Comparison of ENCODE assay signal across 7 cellular contexts in the genomic region with DNA sequence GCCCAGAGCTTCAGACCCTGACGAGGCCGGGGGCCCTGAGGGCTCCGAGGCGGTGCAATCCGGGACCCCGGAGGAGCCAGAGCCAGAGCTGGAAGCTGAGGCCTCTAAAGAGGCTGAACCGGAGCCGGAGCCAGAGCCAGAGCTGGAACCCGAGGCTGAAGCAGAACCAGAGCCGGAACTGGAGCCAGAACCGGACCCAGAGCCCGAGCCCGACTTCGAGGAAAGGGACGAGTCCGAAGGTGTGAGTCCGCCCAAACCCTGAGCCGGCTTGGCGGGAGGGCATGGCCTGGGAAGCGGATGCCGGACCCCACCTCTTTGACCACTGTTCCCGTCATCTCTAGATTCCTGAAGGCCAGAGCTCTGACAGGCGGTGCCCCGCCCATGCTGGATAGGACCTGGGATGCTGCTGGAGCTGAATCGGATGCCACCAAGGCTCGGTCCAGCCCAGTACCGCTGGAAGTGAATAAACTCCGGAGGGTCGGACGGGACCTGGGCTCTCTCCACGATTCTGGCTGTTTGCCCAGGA. TPM values are rescaled to one million over a fixed set of nuclear protein-coding genes. Genes with fewer than 3 reads are reported as not detected.
DNase-seq lines count a peak whose midpoint lies in the region; ATAC-seq, FAIRE-seq and TF ChIP-seq lines count a peak whose summit lies in the region.
"Had no signal": no experiment of that assay in that cellular context is flagged by ENCODE, and none has a peak within 500 bp of the region (broad histone marks: within the 10 kb centered on the region; RNA-seq: fewer than 3 reads in every experiment).

No MANE protein-coding gene starts in this region.

- no peaks in the 10 kb centered on the region for H3K36me3 ChIP-seq in ACC112 (ENCODE audit: insufficient read depth, low read length)
- peaks cover 18% of the 10 kb centered on the region for H3K36me3 ChIP-seq in SJSA1
- no peaks in the 10 kb centered on the region for H3K36me3 ChIP-seq in kidney (ENCODE audit: control insufficient read depth in 1 of 2, insufficient read depth in 2 of 2, low read length in 2 of 2)

- DNase-seq in SJSA1 (ENCODE audit: low read depth in 1 of 2, low spot score in 2 of 2) (no peak), kidney (peak; percentile 82), left lobe of liver (ENCODE audit: low spot score) (no peak), erythroblast (lab: John Stamatoyannopoulos, UW) (no peak)
- DNase-seq: activated CD4-positive, CD25-positive, alpha-beta regulatory T cell treated with anti-CD3 and anti-CD28 coated beads, Interleukin-2, amount 50 U/mL, for 72 hours had no signal

- H3K4me1 ChIP-seq in ACC112 (ENCODE audit: control insufficient read depth, insufficient read depth, low read length, unreplicated experiment) (peaks cover 27% of the 10 kb centered on the region), SJSA1 (replicated peaks) (peaks cover 34% of the 10 kb centered on the region), kidney (ENCODE audit: control insufficient read depth in 1 of 2, insufficient read depth in 1 of 2, low read depth in 1 of 2, low read length in 2 of 2) (peaks cover 9 to 41% of the 10 kb centered on the region in 2 donors)

- no peak overlapping the region for H2AFZ ChIP-seq in ACC112 (ENCODE audit: low read length, unreplicated experiment)

- H3K27me3 ChIP-seq in ACC112 (ENCODE audit: insufficient read depth, low read length): no peaks in the 10 kb centered on the region
- no peaks in the 10 kb centered on the region for H3K27me3 ChIP-seq in SJSA1 (replicated peaks)

- TF ChIP-seq POLR2A in erythroblast (IDR thresholded peaks at IDR 0.05; ENCODE audit: low read length): no peak

- peaks cover 3% of the 10 kb centered on the region for H3K79me2 ChIP-seq in ACC112 (ENCODE audit: control insufficient read depth, insufficient read depth, low read length, unreplicated experiment)

- H3K9me3 ChIP-seq in SJSA1 (replicated peaks) (no peaks in the 10 kb centered on the region), kidney (ENCODE audit: control insufficient read depth in 1 of 2, low read length in 2 of 2) (no peaks in the 10 kb centered on the region)

- ATAC-seq in HG02571 (IDR thresholded peaks at IDR 0.05; ENCODE audit: unreplicated experiment) (no peak), left lobe of liver (no peak)

- TF ChIP-seq CTCF in kidney (IDR thresholded peaks at IDR 0.05; ENCODE audit: borderline replicate concordance, extremely low read depth, insufficient read depth): no peak

- H3K4me3 ChIP-seq in ACC112 (ENCODE audit: low read depth, low read length) (peak overlapping the region; percentile 83), SJSA1 (peak overlapping the region; percentile 37), kidney (ENCODE audit: low read length in 2 of 2) (peak overlapping the region; percentile 29 to 64)

- peak overlapping the region; percentile 30 for H3K27ac ChIP-seq in ACC112 (ENCODE audit: low read depth, low read length)
- H3K27ac ChIP-seq in SJSA1: no peak overlapping the region
- H3K27ac ChIP-seq in kidney (ENCODE audit: low read depth in 2 of 2, low read length in 2 of 2): peak overlapping the region; percentile 81 to 90

- H3K9ac ChIP-seq in kidney (ENCODE audit: low read length in 2 of 2): peak overlapping the region in 1 of 2 donors; percentile 71

- no peak for FAIRE-seq in kidney (lab: Jason Lieb, UNC)

- intact Hi-C loops in kidney (cut with DNase I): no loop called here

RNA-seq across cellular contexts. Expression of a gene that starts 4.4 kb away (rescaled TPM):
- total RNA-seq in SJSA1 (2014; rRNA removed; shearing (Covaris generic)): 24.1 and 29.7 TPM in 2 replicates
- 36.4 TPM for total RNA-seq in kidney
- polyA plus RNA-seq in kidney (ENCODE audit: insufficient read depth, low read depth, low replicate concordance): 35.3 TPM
- 40.7 TPM for total RNA-seq in left lobe of liver

RNA-seq across cellular contexts. Expression of a gene that starts 9.0 kb away (rescaled TPM):
- total RNA-seq in SJSA1 (2014; rRNA removed; shearing (Covaris generic)): 8.1 and 11.3 TPM in 2 replicates
- total RNA-seq in kidney (38.8 TPM), left lobe of liver (14.9 TPM)
- polyA plus RNA-seq in kidney (ENCODE audit: insufficient read depth, low read depth, low replicate concordance): 15.5 TPM

RNA-seq across cellular contexts. Expression of a gene that starts 10.2 kb away (rescaled TPM):
- 3.9 and 12.8 TPM in 2 replicates for total RNA-seq in SJSA1 (2014; rRNA removed; shearing (Covaris generic))
- total RNA-seq in kidney (37.9 TPM), left lobe of liver (60.5 TPM)
- 26.7 TPM for polyA plus RNA-seq in kidney (ENCODE audit: insufficient read depth, low read depth, low replicate concordance)

RNA-seq across cellular contexts. Expression of a gene that starts 15.0 kb away (rescaled TPM):
- total RNA-seq in SJSA1 (2014; rRNA removed; shearing (Covaris generic)): 11.7 and 24.2 TPM in 2 replicates
- 19.8 TPM for total RNA-seq in kidney
- 9.5 TPM for polyA plus RNA-seq in kidney (ENCODE audit: insufficient read depth, low read depth, low replicate concordance)
- 20.6 TPM for total RNA-seq in left lobe of liver

RNA-seq across cellular contexts. Expression of a gene that starts 15.1 kb away (rescaled TPM):
- 25.5 and 46.7 TPM in 2 replicates for total RNA-seq in SJSA1 (2014; rRNA removed; shearing (Covaris generic))
- total RNA-seq in kidney: 27.1 TPM
- polyA plus RNA-seq in kidney (ENCODE audit: insufficient read depth, low read depth, low replicate concordance): 30.2 TPM
- total RNA-seq in left lobe of liver: 12.1 TPM
